ENCODE assay signal across 21 cellular contexts in genomic region chr3:141789281-141789680, GRCh38. TPM values are rescaled to one million over a fixed set of nuclear protein-coding genes. Genes with fewer than 3 reads are reported as not detected.
A peak's percentile ranks its signal among the peaks of the same experiment; 100 is the strongest.
DNase-seq lines count a peak whose midpoint lies in the region; ATAC-seq, FAIRE-seq and TF ChIP-seq lines count a peak whose summit lies in the region.
"Had no signal": no experiment of that assay in that cellular context is flagged by ENCODE, and none has a peak within 500 bp of the region (broad histone marks: within the 10 kb centered on the region; RNA-seq: fewer than 3 reads in every experiment).

No MANE protein-coding gene starts in this region.

- POLR2A ChIA-PET in K562 (lab: Yijun Ruan, JAX): interaction anchor here (0.9 to 2.1 kb wide), 3 partner anchors 11 to 20 kb away, joined by 3 to 6 read pairs (median 5); no protein-coding TSS in a partner anchor

- no peaks in the 10 kb centered on the region for H3K36me3 Mint-ChIP-seq in progenitor cell of endocrine pancreas (ENCODE audit: insufficient read depth)
- H3K36me3 Mint-ChIP-seq: activated CD8-positive, alpha-beta memory T cell treated with anti-CD3 and anti-CD28 coated beads, Interleukin-2, amount 10 ng/mL, durations not matched to agents 7 days and 5 days had no signal

- no peak overlapping the region for H3K27ac Mint-ChIP-seq in progenitor cell of endocrine pancreas
- H3K27ac Mint-ChIP-seq: activated CD8-positive, alpha-beta memory T cell treated with anti-CD3 and anti-CD28 coated beads, Interleukin-2, amount 10 ng/mL, durations not matched to agents 7 days and 5 days; effector memory CD8-positive, alpha-beta T cell; T-helper 17 cell had no signal

- peak; percentile 92 for FAIRE-seq in K562 (lab: Jason Lieb, UNC)
- FAIRE-seq: urothelium cell line had no signal

- peak; percentile 37 for DNase-seq in NCI-H82 (lab: John Stamatoyannopoulos, UW)
- no peak for DNase-seq in NCI-H82 treated with DMSO at 0.1 percent for 48 hours (lab: John Stamatoyannopoulos, UW; ENCODE audit: unreplicated experiment)
- DNase-seq in M059J (ENCODE audit: low read depth): peak; percentile 33
- peak; percentile 61 to 86 (median 77) for DNase-seq in K562 (ENCODE audit: extremely low read depth in 1 of 4, low spot score in 3 of 4)
- peak; percentile 26 for DNase-seq in posterior vena cava (ENCODE audit: low spot score)
- no peak for DNase-seq in progenitor cell of endocrine pancreas (ENCODE audit: low spot score, unreplicated experiment)
- no peak for DNase-seq in anterior cingulate cortex (lab: John Stamatoyannopoulos, UW)
- DNase-seq: activated CD8-positive, alpha-beta memory T cell treated with anti-CD3 and anti-CD28 coated beads, Interleukin-2, amount 10 ng/mL, durations not matched to agents 7 days and 5 days; activated gamma-delta T cell; amniotic stem cell; effector memory CD8-positive, alpha-beta T cell; GF-D8; NCI-H1436 treated with DMSO at 0.1 percent for 48 hours; T-helper 17 cell had no signal

- ATAC-seq in K562: peak; percentile 91
- ATAC-seq in HG03354 (IDR thresholded peaks at IDR 0.05; ENCODE audit: poor library complexity, severe bottlenecking, unreplicated experiment): no peak
- ATAC-seq: activated CD4-positive, CD25-positive, alpha-beta regulatory T cell treated with anti-CD3 and anti-CD28 coated beads, Interleukin-2, amount 50 U/mL, for 24 hours; activated CD8-positive, alpha-beta memory T cell treated with anti-CD3 and anti-CD28 coated beads, Interleukin-2, amount 10 ng/mL, durations not matched to agents 7 days and 5 days; effector memory CD8-positive, alpha-beta T cell; Right ventricle myocardium inferior; T-helper 17 cell had no signal

- peaks cover 2% of the 10 kb centered on the region; the same call in 1 of the 2 replicates for H3K9me3 ChIP-seq in K562 (replicated peaks; ENCODE audit: control insufficient read depth, insufficient read depth, low read depth, low read length)
- H3K9me3 ChIP-seq: right atrium auricular region had no signal

- H3K27me3 ChIP-seq in K562 (ENCODE audit: control insufficient read depth in 2 of 2, insufficient read depth in 2 of 2, low read length in 2 of 2): no peaks in the 10 kb centered on the region
- H3K27me3 ChIP-seq: right atrium auricular region had no signal

- H3K27ac ChIP-seq in K562 (ENCODE audit: extremely low read depth, low read depth, low read length): no peak overlapping the region
- H3K27ac ChIP-seq: right atrium auricular region had no signal

- H3K79me2 ChIP-seq in K562 (ENCODE audit: control insufficient read depth, insufficient read depth, low read length): no peaks in the 10 kb centered on the region

- no peak overlapping the region for H3K4me3 ChIP-seq in K562
- H3K4me3 ChIP-seq: right atrium auricular region had no signal

- intact Hi-C loops in K562 (cut with micrococcal nuclease): no loop called here
- intact Hi-C loops in posterior vena cava (cut with DNase I): no loop called here

- H3K4me1 ChIP-seq in K562 (replicated peaks in 1 of 2; ENCODE audit: control insufficient read depth in 2 of 2, insufficient read depth in 2 of 2, low read length in 2 of 2): peaks cover 3 to 4% of the 10 kb centered on the region in 2 experiments; a peak in 3 of 5 replicates
- H3K4me1 ChIP-seq: right atrium auricular region had no signal

- 65% methylated on average over 6 of the region's 7 CpGs for WGBS in K562 (ENCODE audit: insufficient coverage, low coverage, missing lambda C conversion rate)

- no peaks in the 10 kb centered on the region for H3K9me1 ChIP-seq in K562 (ENCODE audit: control insufficient read depth, insufficient read depth, low read length)

- in situ Hi-C loops in K562 (cut with MboI): no loop called here

- no peak for TF ChIP-seq EP300 in K562 (IDR thresholded peaks at IDR 0.05; ENCODE audit: low read length)

- H2AFZ ChIP-seq in K562 (ENCODE audit: low read depth, low read length): peak overlapping the region; percentile 48

- H3K4me2 ChIP-seq in K562 (ENCODE audit: insufficient read depth, low read length): no peak overlapping the region

- no peak overlapping the region for H3K9ac ChIP-seq in K562 (ENCODE audit: insufficient read depth in 1 of 2, low read depth in 2 of 2, low read length in 2 of 2)

- no peaks in the 10 kb centered on the region for H3K9me3 Mint-ChIP-seq in progenitor cell of endocrine pancreas (ENCODE audit: low read depth)
- H3K9me3 Mint-ChIP-seq: central memory CD8-positive, alpha-beta T cell; effector memory CD8-positive, alpha-beta T cell had no signal

- peak; percentile 9 to 43 (median 19); a peak in 2 of 6 replicates for TF ChIP-seq CTCF in K562 (IDR thresholded peaks at IDR 0.05 in 2 of 3, conservative IDR thresholded peaks at IDR 0.05 in 1 of 3; ENCODE audit: insufficient read depth in 2 of 3, low read depth in 1 of 3, low read length in 3 of 3)
- no peak for TF ChIP-seq CTCF in progenitor cell of endocrine pancreas (IDR thresholded peaks at IDR 0.05; ENCODE audit: unreplicated experiment)

- no TSS peak for BruUV-seq in K562 (replicated peaks; lab: Mats Ljungman, UMichigan)

- TF ChIP-seq RAD21 in K562 (CRISPR knock-in tag; conservative IDR thresholded peaks at IDR 0.05 in 1 of 2, IDR thresholded peaks at IDR 0.05 in 1 of 2): no peak

- peaks cover under 1% of the 10 kb centered on the region for H3K27me3 Mint-ChIP-seq in progenitor cell of endocrine pancreas
- H3K27me3 Mint-ChIP-seq: activated CD8-positive, alpha-beta memory T cell treated with anti-CD3 and anti-CD28 coated beads, Interleukin-2, amount 10 ng/mL, durations not matched to agents 7 days and 5 days; central memory CD8-positive, alpha-beta T cell; effector memory CD8-positive, alpha-beta T cell; T-helper 17 cell had no signal

- H3K4me3 Mint-ChIP-seq in progenitor cell of endocrine pancreas (ENCODE audit: low read depth): no peak overlapping the region
- H3K4me3 Mint-ChIP-seq: activated CD8-positive, alpha-beta memory T cell treated with anti-CD3 and anti-CD28 coated beads, Interleukin-2, amount 10 ng/mL, durations not matched to agents 7 days and 5 days; central memory CD8-positive, alpha-beta T cell; effector memory CD8-positive, alpha-beta T cell; T-helper 17 cell had no signal

- no peaks in the 10 kb centered on the region for H4K20me1 ChIP-seq in K562 (replicated peaks; ENCODE audit: control insufficient read depth, insufficient read depth, low read length)

- TF ChIP-seq POLR2A in K562 (conservative IDR thresholded peaks at IDR 0.05): no peak

- no peaks in the 10 kb centered on the region for H3K4me1 Mint-ChIP-seq in progenitor cell of endocrine pancreas (ENCODE audit: low read depth)

- CTCF ChIA-PET in K562 (lab: Yijun Ruan, JAX; ENCODE audit: low intra/inter-chr PET ratio): no interaction called here

- no peaks in the 10 kb centered on the region for H3K36me3 ChIP-seq in K562 (ENCODE audit: control insufficient read depth, insufficient read depth, low read length)
- H3K36me3 ChIP-seq: right atrium auricular region had no signal

TF ChIP-seq in K562, 482 proteins besides CTCF, POLR2A, EP300 and RAD21 (continues in another document):
- TF ChIP-seq SIN3B (IDR thresholded peaks at IDR 0.05; ENCODE audit: low read depth): no peak
- peak; percentile 20 for TF ChIP-seq RBM25 (IDR thresholded peaks at IDR 0.05; ENCODE audit: low read depth, low read length, severe bottlenecking)
- no peak for TF ChIP-seq PYGO2 (tag; IDR thresholded peaks at IDR 0.05)

RNA-seq across cellular contexts. Expression of gene GRK7, which starts 26.1 kb away (rescaled TPM):
- total RNA-seq in M059J (2014; rRNA removed; shearing (Covaris generic)): not detected in 2 replicates
- total RNA-seq in K562 (2011; cell fraction: chromatin; rRNA removed; ENCODE audit: low replicate concordance): not detected in 2 replicates
- 0.17 TPM in 1 of 2 replicates, not detected in the other for total RNA-seq in K562 (2011; cell fraction: nucleolus; rRNA removed)
- total RNA-seq in K562 (2011; cell fraction: nucleoplasm; rRNA removed): not detected in 2 replicates
- not detected in 2 replicates for total RNA-seq in K562 (2014; rRNA removed)
- 0.04 TPM in 1 of 2 replicates, not detected in the other for total RNA-seq in K562 (2014; rRNA removed; fragmentation: Illumina TruSeq; extraction: Trizol)
- 0.08 TPM in 1 of 2 replicates, not detected in the other for total RNA-seq in K562 (2015; rRNA removed; fragmentation: Illumina TruSeq; extraction: Trizol)
- 0.04 TPM in 1 of 2 replicates, not detected in the other for total RNA-seq in K562 (2021)
- not detected in 2 replicates for polyA plus RNA-seq in K562 (2011; rRNA removed)
- polyA plus RNA-seq in K562 (2011; cell fraction: cytosol; rRNA removed): not detected in 2 replicates
- 0.07 TPM in 1 of 2 replicates, not detected in the other for polyA plus RNA-seq in K562 (2011; cell fraction: nucleus; rRNA removed)
- 0.04 TPM in 1 of 2 replicates, not detected in the other for polyA plus RNA-seq in K562 (2012)
- 0.07 TPM in 1 of 2 replicates, not detected in the other for polyA plus RNA-seq in K562 (2014; fragmentation: Illumina TruSeq; extraction: Trizol)
- polyA plus RNA-seq in K562 (2014; fragmentation: Nextera tagmentation; extraction: Ambion mirVana): under 1 TPM; 0.01 TPM
- 0.04 and 0.08 TPM in 2 replicates for polyA plus RNA-seq in K562 (2014; rRNA removed)
- 0.06 TPM in 1 of 2 replicates, not detected in the other for polyA minus RNA-seq in K562 (2011; rRNA and poly(A)+ RNA removed)
- not detected in 2 replicates for polyA minus RNA-seq in K562 (2011; cell fraction: cytosol; rRNA and poly(A)+ RNA removed)
- polyA minus RNA-seq in K562 (2011; cell fraction: nucleus; rRNA and poly(A)+ RNA removed): not detected in 2 replicates
- under 1 TPM in 1 of 2 donors, not detected in 1; 0.14 TPM for total RNA-seq in posterior vena cava
- total RNA-seq in progenitor cell of endocrine pancreas: 0.14 TPM in 1 of 2 replicates, not detected in the other
- total RNA-seq: activated CD8-positive, alpha-beta memory T cell treated with anti-CD3 and anti-CD28 coated beads, Interleukin-2, amount 10 ng/mL, durations not matched to agents 7 days and 5 days; kidney epithelial cell; Right ventricle myocardium inferior had no signal

RNA-seq across cellular contexts. Expression of gene RNF7, which starts 51.2 kb away (rescaled TPM):
- total RNA-seq in M059J (2014; rRNA removed; shearing (Covaris generic)): 117 and 136 TPM in 2 replicates
- 14.2 and 22.7 TPM in 2 replicates for total RNA-seq in K562 (2011; cell fraction: chromatin; rRNA removed; ENCODE audit: low replicate concordance)
- total RNA-seq in K562 (2011; cell fraction: nucleolus; rRNA removed): 17.0 TPM in 2 replicates
- total RNA-seq in K562 (2011; cell fraction: nucleoplasm; rRNA removed): 28.5 and 47.3 TPM in 2 replicates
- total RNA-seq in K562 (2014; rRNA removed) (34.7 and 38.8 TPM in 2 replicates), K562 (2014; rRNA removed; fragmentation: Illumina TruSeq; extraction: Trizol) (80.0 and 80.5 TPM in 2 replicates), K562 (2015; rRNA removed; fragmentation: Illumina TruSeq; extraction: Trizol) (69.1 and 77.9 TPM in 2 replicates), K562 (2021) (94.5 and 96.7 TPM in 2 replicates), posterior vena cava (10 to 100 TPM; 62.4 to 73.6 TPM), progenitor cell of endocrine pancreas (109 and 110 TPM in 2 replicates)
- polyA plus RNA-seq in K562 (2011; rRNA removed) (74.7 and 111 TPM in 2 replicates), K562 (2014; fragmentation: Illumina TruSeq; extraction: Trizol) (65.0 and 68.9 TPM in 2 replicates), K562 (2014; fragmentation: Nextera tagmentation; extraction: Ambion mirVana) (100 to 1,000 TPM; 112 to 133 TPM), K562 (2014; rRNA removed) (74.5 and 81.9 TPM in 2 replicates)
- 51.2 and 88.5 TPM in 2 replicates for polyA plus RNA-seq in K562 (2011; cell fraction: cytosol; rRNA removed)
- polyA plus RNA-seq in K562 (2011; cell fraction: nucleus; rRNA removed): 23.4 and 45.3 TPM in 2 replicates
- polyA plus RNA-seq in K562 (2012): 77.6 and 88.6 TPM in 2 replicates
- polyA minus RNA-seq in K562 (2011; rRNA and poly(A)+ RNA removed): 23.4 and 27.3 TPM in 2 replicates
- 15.2 and 27.5 TPM in 2 replicates for polyA minus RNA-seq in K562 (2011; cell fraction: cytosol; rRNA and poly(A)+ RNA removed)
- polyA minus RNA-seq in K562 (2011; cell fraction: nucleus; rRNA and poly(A)+ RNA removed): 10.0 and 19.7 TPM in 2 replicates

Comparison
In these comparisons a context has a peak if more than half of its experiments do, and no peak if none do; other contexts are left out.
1. DNase-seq: peak in NCI-H82 (single experiment), M059J (single experiment), K562 (4 of 4) and posterior vena cava (single experiment); none in NCI-H82 treated with DMSO at 0.1 percent for 48 hours (single experiment), progenitor cell of endocrine pancreas (single experiment) and anterior cingulate cortex (0 of 58).